Comparison of ENCODE assay signal across 8 cellular contexts in the genomic region with DNA sequence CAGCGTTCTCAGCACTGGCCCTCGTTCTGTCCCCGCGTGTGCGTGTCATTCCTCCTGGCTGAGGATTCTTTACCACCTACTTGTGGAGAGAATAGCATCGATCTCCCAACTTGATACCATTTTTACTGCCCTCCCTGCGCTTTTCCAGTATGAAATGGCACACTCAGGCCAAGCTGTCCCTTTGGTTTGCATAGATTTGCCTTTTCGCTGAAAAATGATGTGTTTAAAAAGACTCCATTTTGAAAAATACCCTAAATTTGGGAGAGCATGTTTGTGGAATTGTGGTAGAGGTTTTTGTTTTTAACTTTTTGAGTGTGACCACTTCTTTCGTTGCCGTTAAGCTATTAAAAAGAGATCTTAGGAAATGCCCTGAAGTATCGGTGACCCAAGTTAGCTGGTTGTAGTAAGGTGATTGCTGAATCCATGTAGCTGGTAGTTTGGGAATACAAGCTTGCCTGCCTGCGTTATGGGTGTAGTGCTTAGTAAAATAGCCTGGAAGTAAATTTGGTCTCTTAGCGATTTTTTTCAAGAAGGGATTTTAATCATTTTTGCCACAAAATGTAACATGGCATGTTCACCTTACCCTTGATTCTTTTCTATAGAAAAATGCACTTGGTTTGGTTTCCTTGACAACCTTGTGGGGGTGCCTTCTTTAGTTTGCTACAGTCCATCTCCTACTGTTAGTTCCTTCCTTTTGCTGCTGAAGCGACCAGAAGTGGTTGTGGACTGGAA. TPM values are rescaled to one million over a fixed set of nuclear protein-coding genes. Genes with fewer than 3 reads are reported as not detected.
DNase-seq lines count a peak whose midpoint lies in the region; ATAC-seq and TF ChIP-seq lines count a peak whose summit lies in the region.

No MANE protein-coding gene starts in this region.

- peaks cover 7% of the 10 kb centered on the region for H3K27me3 Mint-ChIP-seq in neural progenitor cell (ENCODE audit: insufficient read depth, low read depth)

- H3K36me3 ChIP-seq in PC-3 (ENCODE audit: low read depth, low read length) (no peaks in the 10 kb centered on the region), neural progenitor cell (no peaks in the 10 kb centered on the region)
- H3K36me3 ChIP-seq in effector memory CD4-positive, alpha-beta T cell (ENCODE audit: control insufficient read depth, insufficient read depth, low read length): no peaks in the 10 kb centered on the region

- H3K4me3 Mint-ChIP-seq in neural progenitor cell: peak overlapping the region; percentile 92

- H3K9me3 ChIP-seq in PC-3 (ENCODE audit: low read length): no peaks in the 10 kb centered on the region
- H3K9me3 ChIP-seq in effector memory CD4-positive, alpha-beta T cell (ENCODE audit: control insufficient read depth, low read length): no peaks in the 10 kb centered on the region
- no peaks in the 10 kb centered on the region for H3K9me3 ChIP-seq in neural progenitor cell (ENCODE audit: low read depth)

- H3K4me1 Mint-ChIP-seq in neural progenitor cell: peaks cover 18% of the 10 kb centered on the region

- peak overlapping the region; percentile 86 for H3K4me3 ChIP-seq in AG04449 (ENCODE audit: low read depth, low read length)
- peak overlapping the region; percentile 90 for H3K4me3 ChIP-seq in PC-3 (ENCODE audit: low read length)
- H3K4me3 ChIP-seq in effector memory CD4-positive, alpha-beta T cell (ENCODE audit: insufficient read depth, low read depth, low read length, poor library complexity, severe bottlenecking): peak overlapping the region; percentile 96
- H3K4me3 ChIP-seq in neural progenitor cell: peak overlapping the region; percentile 92

- H3K27ac ChIP-seq in PC-3 (ENCODE audit: low read length): peak overlapping the region; percentile 90
- H3K27ac ChIP-seq in effector memory CD4-positive, alpha-beta T cell (ENCODE audit: insufficient read depth, low read length, poor library complexity, severe bottlenecking): peak overlapping the region; percentile 64
- no peak overlapping the region for H3K27ac ChIP-seq in neural progenitor cell

- TSS peak; percentile 73 for BruUV-seq in PC-3 (replicated peaks; lab: Mats Ljungman, UMichigan)

- H3K9me2 ChIP-seq in PC-3 (replicated peaks; ENCODE audit: low read length): no peaks in the 10 kb centered on the region

- H3K9ac ChIP-seq in PC-3 (ENCODE audit: low read length): peak overlapping the region; percentile 99
- H3K9ac ChIP-seq in neural progenitor cell: peak overlapping the region; percentile 90

- H3F3A ChIP-seq in PC-3 (ENCODE audit: low read length, unreplicated experiment): no peaks in the 10 kb centered on the region
- H3F3A ChIP-seq in neural progenitor cell (ENCODE audit: low read depth): no peaks in the 10 kb centered on the region

- DNase-seq in AG04449 (ENCODE audit: low read depth, low spot score) (no peak), PC-3 (peak; percentile 2), neural progenitor cell (ENCODE audit: low spot score) (no peak), NCI-H510A treated with DMSO at 0.1 percent for 48 hours (lab: John Stamatoyannopoulos, UW) (no peak), COR-L47 (lab: John Stamatoyannopoulos, UW) (no peak)
- peak in 1 of 3 donors; percentile 8 for DNase-seq in effector memory CD4-positive, alpha-beta T cell

- H3K4me1 ChIP-seq in PC-3 (ENCODE audit: insufficient read depth, low read length) (peaks cover 14% of the 10 kb centered on the region), neural progenitor cell (peaks cover 15% of the 10 kb centered on the region)
- H3K4me1 ChIP-seq in effector memory CD4-positive, alpha-beta T cell (ENCODE audit: control insufficient read depth, insufficient read depth, low read length, poor library complexity, severe bottlenecking): peaks cover 9% of the 10 kb centered on the region

- TF ChIP-seq CTCF in AG04449 (IDR thresholded peaks at IDR 0.05; ENCODE audit: insufficient read depth, low read length, missing control alignments): no peak
- TF ChIP-seq CTCF in PC-3 (conservative IDR thresholded peaks at IDR 0.05; ENCODE audit: low read depth, low read length): no peak
- TF ChIP-seq CTCF in neural progenitor cell (IDR thresholded peaks at IDR 0.05): no peak

- H3K27me3 ChIP-seq in PC-3 (ENCODE audit: low read length): no peaks in the 10 kb centered on the region
- H3K27me3 ChIP-seq in effector memory CD4-positive, alpha-beta T cell (replicated peaks; ENCODE audit: control insufficient read depth, insufficient read depth, low read length, poor library complexity, severe bottlenecking): no peaks in the 10 kb centered on the region
- H3K27me3 ChIP-seq in neural progenitor cell: no peaks in the 10 kb centered on the region

- CTCF ChIA-PET in AG04449 (lab: Yijun Ruan, JAX) (no interaction called here), PC-3 (lab: Charles Lee) (interaction anchor here (0.7 kb wide), 1 partner anchor 49 kb away, joined by 3 read pairs; no protein-coding TSS in a partner anchor)

- POLR2A ChIA-PET in AG04449 (lab: Yijun Ruan, JAX): no interaction called here
- POLR2A ChIA-PET in PC-3 (lab: Charles Lee; ENCODE audit: unreplicated experiment): interaction anchor here (0.5 to 0.6 kb wide), 5 partner anchors 35 to 1233 kb away, joined by 3 to 13 read pairs (median 5); no protein-coding TSS in a partner anchor

- peak overlapping the region; percentile 9 for H3K27ac Mint-ChIP-seq in neural progenitor cell

- H3K79me2 ChIP-seq in PC-3 (ENCODE audit: low read length) (peaks cover 42% of the 10 kb centered on the region), neural progenitor cell (ENCODE audit: low read depth) (peaks cover 56% of the 10 kb centered on the region)

- intact Hi-C loops in PC-3 (cut with micrococcal nuclease): loop anchor here (1.0 to 5.0 kb wide), 3 partner anchors 49 to 297 kb away; a partner anchor contains a TSS

- H3K36me3 Mint-ChIP-seq in neural progenitor cell: no peaks in the 10 kb centered on the region

- peaks cover 3% of the 10 kb centered on the region for H3K9me3 Mint-ChIP-seq in neural progenitor cell

- H2AFZ ChIP-seq in PC-3 (ENCODE audit: low read length): peak overlapping the region; percentile 66
- H2AFZ ChIP-seq in neural progenitor cell (replicated peaks): peak overlapping the region; percentile 94

- H4K20me1 ChIP-seq in PC-3 (ENCODE audit: low read length) (no peaks in the 10 kb centered on the region), neural progenitor cell (ENCODE audit: low read depth) (peaks cover 17% of the 10 kb centered on the region)

- ATAC-seq in GM18868 (IDR thresholded peaks at IDR 0.05; ENCODE audit: unreplicated experiment) (peak; percentile 10), PC-3 (peak; percentile 12), GM19023 (IDR thresholded peaks at IDR 0.05; ENCODE audit: unreplicated experiment) (no peak)

- H3K4me2 ChIP-seq in PC-3 (ENCODE audit: low read length): peak overlapping the region; percentile 89
- H3K4me2 ChIP-seq in neural progenitor cell: peak overlapping the region; percentile 90

RNA-seq across cellular contexts. Expression of a gene that starts 1.0 kb away (rescaled TPM):
- total RNA-seq in PC-3 (2014; rRNA removed) (6.6 and 8.9 TPM in 2 replicates), neural progenitor cell (ENCODE audit: low replicate concordance) (22.4 and 26.5 TPM in 2 replicates)
